20 cellular contexts compared by ENCODE assay signal in genomic region chr13:39682310-39682709, GRCh38. TPM values are rescaled to one million over a fixed set of nuclear protein-coding genes. Genes with fewer than 3 reads are reported as not detected.
DNase-seq lines count a peak whose midpoint lies in the region; ATAC-seq lines count a peak whose summit lies in the region.
"Had no signal": no experiment of that assay in that cellular context is flagged by ENCODE, and none has a peak within 500 bp of the region (broad histone marks: within the 10 kb centered on the region; RNA-seq: fewer than 3 reads in every experiment).

No MANE protein-coding gene starts in this region.

- no peaks in the 10 kb centered on the region for H3K27me3 Mint-ChIP-seq in activated CD4-positive, alpha-beta memory T cell treated with anti-CD3 and anti-CD28 coated beads for 36 hours
- H3K27me3 Mint-ChIP-seq: natural killer cell treated with Interleukin-12 subunit alpha and Interleukin-12 subunit beta and Interleukin-15 and Interleukin-18, amount 100 ng/mL, for 72 hours; progenitor cell of endocrine pancreas had no signal

- H3K36me3 Mint-ChIP-seq in stimulated activated effector memory CD8-positive, alpha-beta T cell treated with anti-CD3 and anti-CD28 coated beads, Interleukin-12 subunit alpha, Interleukin-12 subunit beta, amount 100 ng/mL, for 72 hours, result peaks cover 46% of the 10 kb centered on the region
- H3K36me3 Mint-ChIP-seq in activated CD4-positive, alpha-beta memory T cell treated with anti-CD3 and anti-CD28 coated beads for 36 hours, result peaks cover 22% of the 10 kb centered on the region

- DNase-seq in stimulated activated effector memory CD8-positive, alpha-beta T cell treated with anti-CD3 and anti-CD28 coated beads, Interleukin-12 subunit alpha, Interleukin-12 subunit beta, amount 100 ng/mL, for 72 hours (ENCODE audit: low spot score in 2 of 2), result no peak
- DNase-seq in NCI-H748 (lab: John Stamatoyannopoulos, UW; ENCODE audit: unreplicated experiment), result no peak
- DNase-seq in activated CD4-positive, alpha-beta memory T cell treated with anti-CD3 and anti-CD28 coated beads for 36 hours, result no peak
- no peak for DNase-seq in kidney glomerular epithelial cell (lab: John Stamatoyannopoulos, UW)
- DNase-seq: activated CD4-positive, alpha-beta T cell treated with anti-CD3 and anti-CD28 coated beads for 48 hours; activated CD8-positive, alpha-beta memory T cell treated with anti-CD3 and anti-CD28 coated beads, Interleukin-2, amount 50 U/mL, for 48 hours; activated naive CD4-positive, alpha-beta T cell treated with anti-CD3 and anti-CD28 coated beads, Interleukin-2, amount 50 U/mL, for 16 hours; body of pancreas; Caco-2; colonic mucosa; H9; mesendoderm; NCI-H2171 treated with DMSO at 0.1 percent for 48 hours; testis had no signal

- H3K27ac Mint-ChIP-seq in stimulated activated effector memory CD8-positive, alpha-beta T cell treated with anti-CD3 and anti-CD28 coated beads, Interleukin-12 subunit alpha, Interleukin-12 subunit beta, amount 100 ng/mL, for 72 hours, result peak overlapping the region; percentile 36
- H3K27ac Mint-ChIP-seq in activated CD4-positive, alpha-beta memory T cell treated with anti-CD3 and anti-CD28 coated beads for 36 hours, result no peak overlapping the region
- H3K27ac Mint-ChIP-seq: H9; natural killer cell treated with Interleukin-12 subunit alpha and Interleukin-12 subunit beta and Interleukin-15 and Interleukin-18, amount 100 ng/mL, for 72 hours; progenitor cell of endocrine pancreas had no signal

- POLR2A ChIA-PET in activated CD4-positive, alpha-beta memory T cell treated with anti-CD3 and anti-CD28 coated beads for 36 hours (lab: Charles Lee), result no interaction called here

- H3K4me3 Mint-ChIP-seq in stimulated activated effector memory CD8-positive, alpha-beta T cell treated with anti-CD3 and anti-CD28 coated beads, Interleukin-12 subunit alpha, Interleukin-12 subunit beta, amount 100 ng/mL, for 72 hours, result no peak overlapping the region
- no peak overlapping the region for H3K4me3 Mint-ChIP-seq in activated CD4-positive, alpha-beta memory T cell treated with anti-CD3 and anti-CD28 coated beads for 36 hours
- H3K4me3 Mint-ChIP-seq: H9; natural killer cell treated with Interleukin-12 subunit alpha and Interleukin-12 subunit beta and Interleukin-15 and Interleukin-18, amount 100 ng/mL, for 72 hours had no signal

- CTCF ChIA-PET in activated CD4-positive, alpha-beta memory T cell treated with anti-CD3 and anti-CD28 coated beads for 36 hours (lab: Charles Lee), result interaction anchor here (1.2 to 5.4 kb wide), 6 partner anchors 10 to 1095 kb away, joined by 3 to 52 read pairs (median 6); no protein-coding TSS in a partner anchor

- ATAC-seq in GM19351 (IDR thresholded peaks at IDR 0.05; ENCODE audit: unreplicated experiment), result peak; percentile 61
- ATAC-seq in GM21737 (IDR thresholded peaks at IDR 0.05; ENCODE audit: unreplicated experiment), result peak; percentile 38
- ATAC-seq in HG03139 (IDR thresholded peaks at IDR 0.05; ENCODE audit: unreplicated experiment), result peak; percentile 35
- no peak for ATAC-seq in stimulated activated effector memory CD8-positive, alpha-beta T cell treated with anti-CD3 and anti-CD28 coated beads, Interleukin-12 subunit alpha, Interleukin-12 subunit beta, amount 100 ng/mL, for 72 hours
- ATAC-seq: body of pancreas; natural killer cell treated with Interleukin-12 subunit alpha and Interleukin-12 subunit beta and Interleukin-15 and Interleukin-18, amount 100 ng/mL, for 72 hours; Panc1 had no signal

- H3K4me1 Mint-ChIP-seq in stimulated activated effector memory CD8-positive, alpha-beta T cell treated with anti-CD3 and anti-CD28 coated beads, Interleukin-12 subunit alpha, Interleukin-12 subunit beta, amount 100 ng/mL, for 72 hours, result peaks cover 4% of the 10 kb centered on the region
- H3K4me1 Mint-ChIP-seq in activated CD4-positive, alpha-beta memory T cell treated with anti-CD3 and anti-CD28 coated beads for 36 hours (ENCODE audit: low read depth), result peaks cover 8% of the 10 kb centered on the region
- H3K4me1 Mint-ChIP-seq: H9 had no signal

- H3K9me3 Mint-ChIP-seq in stimulated activated effector memory CD8-positive, alpha-beta T cell treated with anti-CD3 and anti-CD28 coated beads, Interleukin-12 subunit alpha, Interleukin-12 subunit beta, amount 100 ng/mL, for 72 hours, result no peaks in the 10 kb centered on the region
- H3K9me3 Mint-ChIP-seq in activated CD4-positive, alpha-beta memory T cell treated with anti-CD3 and anti-CD28 coated beads for 36 hours, result no peaks in the 10 kb centered on the region
- H3K9me3 Mint-ChIP-seq: natural killer cell treated with Interleukin-12 subunit alpha and Interleukin-12 subunit beta and Interleukin-15 and Interleukin-18, amount 100 ng/mL, for 72 hours had no signal

- intact Hi-C loops in activated CD4-positive, alpha-beta memory T cell treated with anti-CD3 and anti-CD28 coated beads for 36 hours (cut with micrococcal nuclease), result no loop called here

RNA-seq across cellular contexts. Expression of gene COG6, which starts 26.8 kb away (rescaled TPM):
- total RNA-seq in activated CD4-positive, alpha-beta memory T cell treated with anti-CD3 and anti-CD28 coated beads for 36 hours, result 10 to 100 TPM; 25.5 to 37.3 TPM
